Comparison of ENCODE assay signal across 1 cellular context in the genomic region with DNA sequence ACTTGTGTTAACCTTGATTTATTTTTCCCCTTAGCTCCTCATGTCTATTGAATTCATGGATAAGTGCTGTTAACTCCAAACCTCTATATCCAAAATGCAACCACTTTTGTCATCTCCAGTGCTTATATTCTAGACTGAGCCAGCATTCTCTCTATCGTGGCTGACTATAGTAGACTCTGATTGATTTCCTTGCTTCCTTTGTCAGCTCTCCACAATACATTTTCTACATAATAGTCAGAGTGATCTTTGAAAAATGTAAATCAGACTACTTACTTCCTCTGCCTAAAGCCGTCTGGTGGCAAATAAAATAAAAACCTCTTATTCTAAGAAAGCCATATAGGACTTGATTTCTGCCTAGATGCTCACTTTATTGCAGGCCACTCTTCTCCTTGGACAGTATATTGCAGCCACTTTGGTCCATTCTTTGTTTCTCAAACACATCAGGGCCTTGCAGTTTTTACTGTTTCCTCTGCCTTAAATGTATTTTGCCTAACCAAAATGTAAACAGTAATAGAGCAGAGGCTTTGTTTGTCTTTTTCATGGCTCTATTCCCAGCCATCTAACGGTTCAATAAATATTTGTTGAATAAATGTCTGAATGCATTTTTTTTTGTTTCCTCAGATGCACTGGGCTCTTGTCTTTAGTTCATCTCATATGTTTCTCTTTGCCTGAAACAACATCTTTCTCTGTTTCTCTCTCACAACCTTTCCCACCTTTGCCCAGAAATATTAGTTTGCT.
TF ChIP-seq lines count a peak whose summit lies in the region.

No MANE protein-coding gene starts in this region.

TF ChIP-seq in WTC11, 78 proteins besides CTCF, POLR2A, EP300 and RAD21 (continued from another document):
- TF ChIP-seq CBFB (CRISPR knock-in tag; IDR thresholded peaks at IDR 0.05; ENCODE audit: low read depth) (no peak), GABPB1 (CRISPR knock-in tag; IDR thresholded peaks at IDR 0.05) (no peak), NFYB (CRISPR knock-in tag; conservative IDR thresholded peaks at IDR 0.05; ENCODE audit: low read depth) (no peak), ZNF121 (CRISPR knock-in tag; IDR thresholded peaks at IDR 0.05) (no peak), JUN (CRISPR knock-in tag; IDR thresholded peaks at IDR 0.05) (no peak), ELF4 (CRISPR knock-in tag; IDR thresholded peaks at IDR 0.05; ENCODE audit: low read depth) (no peak), IRF2 (CRISPR knock-in tag; IDR thresholded peaks at IDR 0.05; ENCODE audit: borderline replicate concordance, low read depth) (no peak), ZNF317 (CRISPR knock-in tag; IDR thresholded peaks at IDR 0.05; ENCODE audit: borderline replicate concordance, low read depth) (no peak)
- TF ChIP-seq, protein P1, sequence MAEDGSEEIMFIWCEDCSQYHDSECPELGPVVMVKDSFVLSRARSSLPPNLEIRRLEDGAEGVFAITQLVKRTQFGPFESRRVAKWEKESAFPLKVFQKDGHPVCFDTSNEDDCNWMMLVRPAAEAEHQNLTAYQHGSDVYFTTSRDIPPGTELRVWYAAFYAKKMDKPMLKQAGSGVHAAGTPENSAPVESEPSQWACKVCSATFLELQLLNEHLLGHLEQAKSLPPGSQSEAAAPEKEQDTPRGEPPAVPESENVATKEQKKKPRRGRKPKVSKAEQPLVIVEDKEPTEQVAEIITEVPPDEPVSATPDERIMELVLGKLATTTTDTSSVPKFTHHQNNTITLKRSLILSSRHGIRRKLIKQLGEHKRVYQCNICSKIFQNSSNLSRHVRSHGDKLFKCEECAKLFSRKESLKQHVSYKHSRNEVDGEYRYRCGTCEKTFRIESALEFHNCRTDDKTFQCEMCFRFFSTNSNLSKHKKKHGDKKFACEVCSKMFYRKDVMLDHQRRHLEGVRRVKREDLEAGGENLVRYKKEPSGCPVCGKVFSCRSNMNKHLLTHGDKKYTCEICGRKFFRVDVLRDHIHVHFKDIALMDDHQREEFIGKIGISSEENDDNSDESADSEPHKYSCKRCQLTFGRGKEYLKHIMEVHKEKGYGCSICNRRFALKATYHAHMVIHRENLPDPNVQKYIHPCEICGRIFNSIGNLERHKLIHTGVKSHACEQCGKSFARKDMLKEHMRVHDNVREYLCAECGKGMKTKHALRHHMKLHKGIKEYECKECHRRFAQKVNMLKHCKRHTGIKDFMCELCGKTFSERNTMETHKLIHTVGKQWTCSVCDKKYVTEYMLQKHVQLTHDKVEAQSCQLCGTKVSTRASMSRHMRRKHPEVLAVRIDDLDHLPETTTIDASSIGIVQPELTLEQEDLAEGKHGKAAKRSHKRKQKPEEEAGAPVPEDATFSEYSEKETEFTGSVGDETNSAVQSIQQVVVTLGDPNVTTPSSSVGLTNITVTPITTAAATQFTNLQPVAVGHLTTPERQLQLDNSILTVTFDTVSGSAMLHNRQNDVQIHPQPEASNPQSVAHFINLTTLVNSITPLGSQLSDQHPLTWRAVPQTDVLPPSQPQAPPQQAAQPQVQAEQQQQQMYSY (CRISPR knock-in tag; IDR thresholded peaks at IDR 0.05) = no peak
- TF ChIP-seq, protein P2, sequence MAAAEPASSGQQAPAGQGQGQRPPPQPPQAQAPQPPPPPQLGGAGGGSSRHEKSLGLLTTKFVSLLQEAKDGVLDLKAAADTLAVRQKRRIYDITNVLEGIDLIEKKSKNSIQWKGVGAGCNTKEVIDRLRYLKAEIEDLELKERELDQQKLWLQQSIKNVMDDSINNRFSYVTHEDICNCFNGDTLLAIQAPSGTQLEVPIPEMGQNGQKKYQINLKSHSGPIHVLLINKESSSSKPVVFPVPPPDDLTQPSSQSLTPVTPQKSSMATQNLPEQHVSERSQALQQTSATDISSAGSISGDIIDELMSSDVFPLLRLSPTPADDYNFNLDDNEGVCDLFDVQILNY (CRISPR knock-in tag; IDR thresholded peaks at IDR 0.05) = no peak
- TF ChIP-seq, protein P3, sequence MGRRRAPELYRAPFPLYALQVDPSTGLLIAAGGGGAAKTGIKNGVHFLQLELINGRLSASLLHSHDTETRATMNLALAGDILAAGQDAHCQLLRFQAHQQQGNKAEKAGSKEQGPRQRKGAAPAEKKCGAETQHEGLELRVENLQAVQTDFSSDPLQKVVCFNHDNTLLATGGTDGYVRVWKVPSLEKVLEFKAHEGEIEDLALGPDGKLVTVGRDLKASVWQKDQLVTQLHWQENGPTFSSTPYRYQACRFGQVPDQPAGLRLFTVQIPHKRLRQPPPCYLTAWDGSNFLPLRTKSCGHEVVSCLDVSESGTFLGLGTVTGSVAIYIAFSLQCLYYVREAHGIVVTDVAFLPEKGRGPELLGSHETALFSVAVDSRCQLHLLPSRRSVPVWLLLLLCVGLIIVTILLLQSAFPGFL (CRISPR knock-in tag; IDR thresholded peaks at IDR 0.05; ENCODE audit: borderline replicate concordance) = no peak
- TF ChIP-seq, protein P4, sequence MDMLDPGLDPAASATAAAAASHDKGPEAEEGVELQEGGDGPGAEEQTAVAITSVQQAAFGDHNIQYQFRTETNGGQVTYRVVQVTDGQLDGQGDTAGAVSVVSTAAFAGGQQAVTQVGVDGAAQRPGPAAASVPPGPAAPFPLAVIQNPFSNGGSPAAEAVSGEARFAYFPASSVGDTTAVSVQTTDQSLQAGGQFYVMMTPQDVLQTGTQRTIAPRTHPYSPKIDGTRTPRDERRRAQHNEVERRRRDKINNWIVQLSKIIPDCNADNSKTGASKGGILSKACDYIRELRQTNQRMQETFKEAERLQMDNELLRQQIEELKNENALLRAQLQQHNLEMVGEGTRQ (CRISPR knock-in tag; IDR thresholded peaks at IDR 0.05) = no peak
